In the genomic region with DNA sequence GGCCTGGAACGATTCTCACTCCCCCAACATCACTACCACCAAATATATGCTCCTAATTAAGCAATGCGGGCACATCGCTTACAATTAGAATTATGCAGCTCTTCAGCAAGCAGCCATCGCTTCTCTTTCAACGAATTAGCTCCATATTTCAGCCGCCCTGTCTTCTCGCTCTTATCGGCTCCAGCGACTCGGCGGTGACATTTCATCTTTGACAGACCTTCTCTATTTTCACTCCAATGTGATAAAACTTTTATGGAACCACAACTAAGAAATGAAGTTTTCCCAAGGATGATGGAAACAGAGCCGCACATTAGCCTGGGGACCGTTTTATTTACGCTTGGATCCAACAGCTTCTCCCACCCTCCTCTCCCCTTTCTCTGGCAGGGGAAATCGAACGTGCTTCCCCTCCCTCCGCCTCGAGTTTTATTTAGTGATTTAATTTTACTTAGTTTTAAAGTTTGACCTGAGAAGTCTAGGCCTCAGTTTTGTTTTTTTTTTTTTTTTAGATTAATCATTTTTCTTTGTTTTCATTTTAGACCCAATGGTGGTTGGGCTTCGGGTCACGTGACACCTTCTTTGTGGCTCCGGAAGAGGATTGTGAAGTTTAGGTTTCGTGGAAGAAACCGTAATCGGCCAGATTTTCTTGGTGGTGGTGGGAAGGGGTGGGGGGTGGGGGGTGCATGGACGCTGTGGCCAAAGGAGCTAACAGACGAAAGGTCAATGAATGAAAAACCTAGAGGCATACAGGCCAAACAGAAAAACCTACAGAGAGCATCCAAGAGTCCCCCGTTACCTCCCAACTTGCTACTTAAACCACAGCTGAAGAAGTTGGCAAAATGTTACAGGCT, we compare ENCODE assay signal across 8 cellular contexts. TPM values are rescaled to one million over a fixed set of nuclear protein-coding genes. Genes with fewer than 3 reads are reported as not detected.
A peak's percentile ranks its signal among the peaks of the same experiment; 100 is the strongest.
DNase-seq lines count a peak whose midpoint lies in the region; ATAC-seq lines count a peak whose summit lies in the region.

No MANE protein-coding gene starts in this region.

- DNase-seq in NCI-H2107 (lab: John Stamatoyannopoulos, UW) (peak; percentile 80), NCI-H2107 treated with DMSO at 0.1 percent for 48 hours (lab: John Stamatoyannopoulos, UW; ENCODE audit: unreplicated experiment) (no peak), immature natural killer cell (peak; percentile 22 to 39 (median 38)), HuH-7.5 (ENCODE audit: low spot score) (no peak), ACHN (no peak), hypothalamus (lab: John Stamatoyannopoulos, UW) (no peak)
- peak; percentile 24 for DNase-seq in activated effector memory CD4-positive, alpha-beta T cell treated with Interleukin-2 at 50 U/mL for 16 hours
- no peak for DNase-seq in stimulated activated naive CD8-positive, alpha-beta T cell treated with anti-CD3 and anti-CD28 coated beads, Interleukin-15, amount 100 ng/mL, for 72 hours

- peaks cover 0 to 10% (median 2%) of the 10 kb centered on the region in 3 donors for H3K36me3 Mint-ChIP-seq in immature natural killer cell

- peak overlapping the region; percentile 55 to 96 (median 82) for H3K27ac Mint-ChIP-seq in immature natural killer cell
- H3K27ac Mint-ChIP-seq in stimulated activated naive CD8-positive, alpha-beta T cell treated with anti-CD3 and anti-CD28 coated beads, Interleukin-15, amount 100 ng/mL, for 72 hours = peak overlapping the region; percentile 21 to 27

- no peak for ATAC-seq in stimulated activated naive CD8-positive, alpha-beta T cell treated with anti-CD3 and anti-CD28 coated beads, Interleukin-15, amount 100 ng/mL, for 72 hours

- peak overlapping the region; percentile 71 to 85 (median 75) for H3K4me3 Mint-ChIP-seq in immature natural killer cell
- H3K4me3 Mint-ChIP-seq in stimulated activated naive CD8-positive, alpha-beta T cell treated with anti-CD3 and anti-CD28 coated beads, Interleukin-15, amount 100 ng/mL, for 72 hours = peak overlapping the region; percentile 33 to 59

- in situ Hi-C loops in ACHN (cut with HindIII; ENCODE audit: low pct_ligation_motif_present, low pct_unique_long_range_greater_than_20kb, low sequenced_read_pairs) = no loop called here

- no peaks in the 10 kb centered on the region for H3K9me3 Mint-ChIP-seq in immature natural killer cell
- H3K9me3 Mint-ChIP-seq in stimulated activated naive CD8-positive, alpha-beta T cell treated with anti-CD3 and anti-CD28 coated beads, Interleukin-15, amount 100 ng/mL, for 72 hours = no peaks in the 10 kb centered on the region

- peaks cover 47 to 51% of the 10 kb centered on the region in 2 donors for H3K4me1 Mint-ChIP-seq in immature natural killer cell
- peaks cover 32% of the 10 kb centered on the region for H3K4me1 Mint-ChIP-seq in stimulated activated naive CD8-positive, alpha-beta T cell treated with anti-CD3 and anti-CD28 coated beads, Interleukin-15, amount 100 ng/mL, for 72 hours

- H3K27me3 Mint-ChIP-seq in immature natural killer cell (ENCODE audit: low read depth in 3 of 3) = peaks cover 2 to 7% (median 7%) of the 10 kb centered on the region in 3 donors
- H3K27me3 Mint-ChIP-seq in stimulated activated naive CD8-positive, alpha-beta T cell treated with anti-CD3 and anti-CD28 coated beads, Interleukin-15, amount 100 ng/mL, for 72 hours = peaks cover 38% of the 10 kb centered on the region

RNA-seq across cellular contexts. Expression of gene HOXB2, which starts 3.2 kb away (rescaled TPM):
- polyA plus RNA-seq in immature natural killer cell = 10 to 100 TPM; 15.9 to 32.6 (median 18.3) TPM

RNA-seq across cellular contexts. Expression of gene HOXB1, which starts 17.3 kb away (rescaled TPM):
- not detected for polyA plus RNA-seq in immature natural killer cell

RNA-seq across cellular contexts. Expression of gene HOXB4, which starts 30.1 kb away (rescaled TPM):
- under 1 TPM in 2 of 3 donors, not detected in 1; 0.14 to 0.53 TPM for polyA plus RNA-seq in immature natural killer cell

RNA-seq across cellular contexts. Expression of gene HOXB3, which starts 42.0 kb away (rescaled TPM):
- polyA plus RNA-seq in immature natural killer cell = under 1 TPM in 2 of 3 donors, not detected in 1; 0.26 to 0.45 TPM

RNA-seq across cellular contexts. Expression of gene HOXB5, which starts 45.5 kb away (rescaled TPM):
- not detected for polyA plus RNA-seq in immature natural killer cell

Comparison
In these comparisons a context has a peak if more than half of its experiments do, and no peak if none do; other contexts are left out.
1. DNase-seq: peak in NCI-H2107 (single experiment), activated effector memory CD4-positive, alpha-beta T cell treated with Interleukin-2 at 50 U/mL for 16 hours (single experiment) and immature natural killer cell (3 of 3); none in NCI-H2107 treated with DMSO at 0.1 percent for 48 hours (single experiment), stimulated activated naive CD8-positive, alpha-beta T cell treated with anti-CD3 and anti-CD28 coated beads, Interleukin-15, amount 100 ng/mL, for 72 hours (0 of 2), HuH-7.5 (single experiment), ACHN (single experiment) and hypothalamus (0 of 51).